In genomic region chr11:66311965-66312548, GRCh38 we compare ENCODE assay signal across 8 cellular contexts. TPM values are rescaled to one million over a fixed set of nuclear protein-coding genes. Genes with fewer than 3 reads are reported as not detected.
DNase-seq lines count a peak whose midpoint lies in the region; ATAC-seq, FAIRE-seq and TF ChIP-seq lines count a peak whose summit lies in the region.

No MANE protein-coding gene starts in this region.

- peak; percentile 95 for DNase-seq in Caki2 (ENCODE audit: low read depth)
- peak; percentile 92 for DNase-seq in NT2/D1 (ENCODE audit: low read depth, low spot score)
- peak; percentile 88 for DNase-seq in activated CD8-positive, alpha-beta memory T cell treated with anti-CD3 and anti-CD28 coated beads, Interleukin-2, amount 50 U/mL, for 24 hours (ENCODE audit: extremely low read depth)
- DNase-seq in endothelial cell of umbilical vein (ENCODE audit: low read depth, low spot score): peak; percentile 94
- peak; percentile 38 for DNase-seq in middle frontal gyrus (ENCODE audit: extremely low spot score, low spot score)
- peak; percentile 94 to 96 for DNase-seq in stimulated activated CD8-positive, alpha-beta memory T cell treated with anti-CD3 and anti-CD28 coated beads, Interleukin-15, amount 100 ng/mL, for 48 hours (ENCODE audit: low read depth in 2 of 2)

- H3K4me2 ChIP-seq in endothelial cell of umbilical vein (ENCODE audit: insufficient read depth, low read length): peak overlapping the region; percentile 93

- H3K9me1 ChIP-seq in endothelial cell of umbilical vein (replicated peaks; ENCODE audit: control insufficient read depth, extremely low read depth, insufficient read depth, low read length): no peaks in the 10 kb centered on the region

- H3K9me3 ChIP-seq in HUES48 (ENCODE audit: control insufficient read depth, insufficient read depth, low read length): no peaks in the 10 kb centered on the region
- H3K9me3 ChIP-seq in NT2/D1 (ENCODE audit: insufficient read depth, low read length): no peaks in the 10 kb centered on the region
- no peaks in the 10 kb centered on the region for H3K9me3 ChIP-seq in endothelial cell of umbilical vein (replicated peaks; ENCODE audit: control insufficient read depth, insufficient read depth, low read length)

- BruUV-seq in endothelial cell of umbilical vein (replicated peaks; lab: Mats Ljungman, UMichigan): no TSS peak

- in situ Hi-C loops in Caki2 (cut with HindIII; ENCODE audit: low pct_unique_long_range_greater_than_20kb, low sequenced_read_pairs): no loop called here

- FAIRE-seq in endothelial cell of umbilical vein (lab: Jason Lieb, UNC): no peak

- peak in 1 of 2 donors; percentile 94 for TF ChIP-seq CTCF in endothelial cell of umbilical vein (IDR thresholded peaks at IDR 0.05; ENCODE audit: extremely low read depth in 1 of 2, insufficient read depth in 1 of 2, low read depth in 1 of 2, low read length in 2 of 2)

- POLR2A ChIA-PET in endothelial cell of umbilical vein (lab: Charles Lee): interaction anchor here (0.9 to 2.1 kb wide), 3 partner anchors 15 to 24 kb away, joined by 3 to 8 read pairs (median 4); partner anchors contain the start of genes RIN1 and YIF1A

- CTCF ChIA-PET in endothelial cell of umbilical vein (lab: Charles Lee): interaction anchor here (0.6 to 9.5 kb wide), 31 partner anchors 10 to 149 kb away, joined by 3 to 225 read pairs (median 5); partner anchors contain the start of genes B4GAT1, BRMS1, MRPL11 and RIN1

- peak; percentile 55 for ATAC-seq in GM21423 (IDR thresholded peaks at IDR 0.05; ENCODE audit: unreplicated experiment)

- no peaks in the 10 kb centered on the region for H4K20me1 ChIP-seq in endothelial cell of umbilical vein (replicated peaks; ENCODE audit: control insufficient read depth, extremely low read depth, insufficient read depth, low read length)

- intact Hi-C loops in endothelial cell of umbilical vein (cut with micrococcal nuclease): loop anchor here (1.0 to 5.0 kb wide), 6 partner anchors 16 to 125 kb away; partner anchors contain the start of genes BRMS1, MRPL11, RIN1 and YIF1A

- H3K9ac ChIP-seq in HUES48 (ENCODE audit: low read depth, low read length) (no peak overlapping the region), NT2/D1 (ENCODE audit: insufficient read length, low read depth) (peak overlapping the region; percentile 84), endothelial cell of umbilical vein (replicated peaks; ENCODE audit: extremely low read depth, insufficient read depth, low read length) (peak overlapping the region; percentile 56)

- H3K36me3 ChIP-seq in HUES48 (ENCODE audit: control insufficient read depth, insufficient read depth, low read length) (no peaks in the 10 kb centered on the region), NT2/D1 (ENCODE audit: insufficient read depth, insufficient read length, low read length) (peaks cover 3% of the 10 kb centered on the region), endothelial cell of umbilical vein (ENCODE audit: control insufficient read depth in 2 of 2, extremely low read depth in 1 of 2, insufficient read depth in 2 of 2, low read length in 2 of 2) (no peaks in the 10 kb centered on the region)

- H3K27me3 ChIP-seq in HUES48 (ENCODE audit: control insufficient read depth, insufficient read depth, low read length) (no peaks in the 10 kb centered on the region; the same call in 1 of the 2 replicates), NT2/D1 (ENCODE audit: insufficient read depth, insufficient read length) (peaks cover 19% of the 10 kb centered on the region), endothelial cell of umbilical vein (ENCODE audit: control insufficient read depth in 2 of 2, insufficient read depth in 2 of 2, low read length in 2 of 2) (peaks cover 0 to 5% of the 10 kb centered on the region in 2 experiments)

- H3K27ac ChIP-seq in HUES48 (ENCODE audit: low read depth, low read length) (peak overlapping the region; percentile 62), endothelial cell of umbilical vein (ENCODE audit: insufficient read depth, low read depth, low read length) (peak overlapping the region; percentile 52)

- H3K79me2 ChIP-seq in endothelial cell of umbilical vein (ENCODE audit: control insufficient read depth, insufficient read depth, low read length): no peaks in the 10 kb centered on the region

- peaks cover 8% of the 10 kb centered on the region for H3K4me1 ChIP-seq in HUES48 (ENCODE audit: control insufficient read depth, insufficient read depth, low read length)
- H3K4me1 ChIP-seq in NT2/D1 (ENCODE audit: insufficient read depth, insufficient read length): peaks cover 30% of the 10 kb centered on the region
- peaks cover 4% of the 10 kb centered on the region for H3K4me1 ChIP-seq in endothelial cell of umbilical vein (ENCODE audit: control insufficient read depth, extremely low read depth, insufficient read depth, low read length)

- TF ChIP-seq POLR2A in endothelial cell of umbilical vein (IDR thresholded peaks at IDR 0.05; ENCODE audit: low read depth, low read length): peak; percentile 9

- dilution Hi-C loops in endothelial cell of umbilical vein (cut with MboI; ENCODE audit: extremely low pct_ligation_motif_present, low sequenced_read_pairs): no loop called here

- H3K4me3 ChIP-seq in HUES48 (ENCODE audit: low read depth, low read length) (peak overlapping the region; percentile 63), NT2/D1 (ENCODE audit: insufficient read length, low read depth) (peak overlapping the region; percentile 66), endothelial cell of umbilical vein (replicated peaks in 1 of 3; ENCODE audit: insufficient read depth in 1 of 3, low read depth in 1 of 3, low read length in 3 of 3) (peak overlapping the region; percentile 35 to 82 (median 79))

- peak overlapping the region; percentile 99 for H2AFZ ChIP-seq in endothelial cell of umbilical vein (ENCODE audit: low read depth, low read length)

TF ChIP-seq in endothelial cell of umbilical vein, 7 proteins besides CTCF, POLR2A, EP300 and RAD21 (continues in another document):
- TF ChIP-seq EZH2 (IDR thresholded peaks at IDR 0.05; ENCODE audit: borderline replicate concordance, low read depth, low read length, severe bottlenecking) (no peak), FOS (IDR thresholded peaks at IDR 0.05; ENCODE audit: borderline replicate concordance, insufficient read depth, low read length) (no peak)

RNA-seq across cellular contexts. Expression of gene CD248, which starts 4.8 kb away (rescaled TPM):
- total RNA-seq in Caki2 (2014; rRNA removed; shearing (Covaris generic); ENCODE audit: low replicate concordance): not detected in 2 replicates
- not detected in 2 replicates for total RNA-seq in endothelial cell of umbilical vein
- 0.03 and 0.10 TPM in 2 replicates for polyA plus RNA-seq in endothelial cell of umbilical vein
- 0.01 TPM in 1 of 2 replicates, not detected in the other for polyA plus RNA-seq in endothelial cell of umbilical vein (2011; cell fraction: cytosol; rRNA removed)
- polyA plus RNA-seq in endothelial cell of umbilical vein (2011; cell fraction: nucleus; rRNA removed): 0.04 and 0.07 TPM in 2 replicates
- polyA plus RNA-seq in endothelial cell of umbilical vein (2012): 0.08 and 0.10 TPM in 2 replicates
- not detected in 2 replicates for polyA minus RNA-seq in endothelial cell of umbilical vein
- polyA minus RNA-seq in endothelial cell of umbilical vein (2011; cell fraction: cytosol; rRNA and poly(A)+ RNA removed): not detected
- polyA minus RNA-seq in endothelial cell of umbilical vein (2011; cell fraction: nucleus; rRNA and poly(A)+ RNA removed): not detected in 2 replicates

RNA-seq across cellular contexts. Expression of gene TMEM151A, which starts 20.4 kb away (rescaled TPM):
- not detected in 2 replicates for total RNA-seq in Caki2 (2014; rRNA removed; shearing (Covaris generic); ENCODE audit: low replicate concordance)
- total RNA-seq in endothelial cell of umbilical vein: not detected in 2 replicates
- 0.03 TPM in 1 of 2 replicates, not detected in the other for polyA plus RNA-seq in endothelial cell of umbilical vein
- not detected in 2 replicates for polyA plus RNA-seq in endothelial cell of umbilical vein (2011; cell fraction: cytosol; rRNA removed)
- polyA plus RNA-seq in endothelial cell of umbilical vein (2011; cell fraction: nucleus; rRNA removed): not detected in 2 replicates
- 0.10 TPM in 1 of 2 replicates, not detected in the other for polyA plus RNA-seq in endothelial cell of umbilical vein (2012)
- not detected in 2 replicates for polyA minus RNA-seq in endothelial cell of umbilical vein
- polyA minus RNA-seq in endothelial cell of umbilical vein (2011; cell fraction: cytosol; rRNA and poly(A)+ RNA removed): not detected
- not detected in 2 replicates for polyA minus RNA-seq in endothelial cell of umbilical vein (2011; cell fraction: nucleus; rRNA and poly(A)+ RNA removed)

RNA-seq across cellular contexts. Expression of gene YIF1A, which starts 23.1 kb away (rescaled TPM):
- 114 and 188 TPM in 2 replicates for total RNA-seq in Caki2 (2014; rRNA removed; shearing (Covaris generic); ENCODE audit: low replicate concordance)
- total RNA-seq in endothelial cell of umbilical vein: 104 and 123 TPM in 2 replicates
- 271 and 383 TPM in 2 replicates for polyA plus RNA-seq in endothelial cell of umbilical vein
- polyA plus RNA-seq in endothelial cell of umbilical vein (2011; cell fraction: cytosol; rRNA removed): 178 and 186 TPM in 2 replicates
- 117 and 128 TPM in 2 replicates for polyA plus RNA-seq in endothelial cell of umbilical vein (2011; cell fraction: nucleus; rRNA removed)
- 110 and 156 TPM in 2 replicates for polyA plus RNA-seq in endothelial cell of umbilical vein (2012)
- polyA minus RNA-seq in endothelial cell of umbilical vein: 163 and 172 TPM in 2 replicates
- 190 TPM for polyA minus RNA-seq in endothelial cell of umbilical vein (2011; cell fraction: cytosol; rRNA and poly(A)+ RNA removed)
- polyA minus RNA-seq in endothelial cell of umbilical vein (2011; cell fraction: nucleus; rRNA and poly(A)+ RNA removed): 26.3 and 28.1 TPM in 2 replicates

RNA-seq across cellular contexts. Expression of gene RIN1, which starts 24.2 kb away (rescaled TPM):
- 24.5 and 28.4 TPM in 2 replicates for total RNA-seq in Caki2 (2014; rRNA removed; shearing (Covaris generic); ENCODE audit: low replicate concordance)
- total RNA-seq in endothelial cell of umbilical vein: 9.1 and 10.2 TPM in 2 replicates
- polyA plus RNA-seq in endothelial cell of umbilical vein: 4.4 and 4.7 TPM in 2 replicates
- polyA plus RNA-seq in endothelial cell of umbilical vein (2011; cell fraction: cytosol; rRNA removed): 2.3 and 3.1 TPM in 2 replicates
- 10.3 and 10.8 TPM in 2 replicates for polyA plus RNA-seq in endothelial cell of umbilical vein (2011; cell fraction: nucleus; rRNA removed)
- polyA plus RNA-seq in endothelial cell of umbilical vein (2012): 7.1 TPM in 2 replicates
- polyA minus RNA-seq in endothelial cell of umbilical vein: 1.1 and 1.9 TPM in 2 replicates
- 17.3 TPM for polyA minus RNA-seq in endothelial cell of umbilical vein (2011; cell fraction: cytosol; rRNA and poly(A)+ RNA removed)
- 3.7 and 6.7 TPM in 2 replicates for polyA minus RNA-seq in endothelial cell of umbilical vein (2011; cell fraction: nucleus; rRNA and poly(A)+ RNA removed)

RNA-seq across cellular contexts. Expression of gene BRMS1, which starts 32.8 kb away (rescaled TPM):
- total RNA-seq in Caki2 (2014; rRNA removed; shearing (Covaris generic); ENCODE audit: low replicate concordance): 80.0 and 85.9 TPM in 2 replicates
- 51.1 and 53.1 TPM in 2 replicates for total RNA-seq in endothelial cell of umbilical vein
- polyA plus RNA-seq in endothelial cell of umbilical vein: 43.8 and 51.4 TPM in 2 replicates
- polyA plus RNA-seq in endothelial cell of umbilical vein (2011; cell fraction: cytosol; rRNA removed): 48.6 and 55.7 TPM in 2 replicates
- 37.6 and 44.7 TPM in 2 replicates for polyA plus RNA-seq in endothelial cell of umbilical vein (2011; cell fraction: nucleus; rRNA removed)
- polyA plus RNA-seq in endothelial cell of umbilical vein (2012): 45.8 and 49.6 TPM in 2 replicates
- polyA minus RNA-seq in endothelial cell of umbilical vein: 14.6 and 16.2 TPM in 2 replicates
- 27.4 TPM for polyA minus RNA-seq in endothelial cell of umbilical vein (2011; cell fraction: cytosol; rRNA and poly(A)+ RNA removed)
- polyA minus RNA-seq in endothelial cell of umbilical vein (2011; cell fraction: nucleus; rRNA and poly(A)+ RNA removed): 8.8 and 8.9 TPM in 2 replicates

Comparison
In these comparisons a context has a peak if more than half of its experiments do, and no peak if none do; other contexts are left out.
1. Peak in every context shown above with its lines: DNase-seq, ATAC-seq, H3K4me3 ChIP-seq and H3K27ac ChIP-seq.
2. DNase-seq: peak in every context shown above with its lines; median percentile 95 in Caki2; 95 in stimulated activated CD8-positive, alpha-beta memory T cell treated with anti-CD3 and anti-CD28 coated beads, Interleukin-15, amount 100 ng/mL, for 48 hours; 94 in endothelial cell of umbilical vein; 92 in NT2/D1; 88 in activated CD8-positive, alpha-beta memory T cell treated with anti-CD3 and anti-CD28 coated beads, Interleukin-2, amount 50 U/mL, for 24 hours; 38 in middle frontal gyrus.